23 cellular contexts compared by ENCODE assay signal in the genomic region with DNA sequence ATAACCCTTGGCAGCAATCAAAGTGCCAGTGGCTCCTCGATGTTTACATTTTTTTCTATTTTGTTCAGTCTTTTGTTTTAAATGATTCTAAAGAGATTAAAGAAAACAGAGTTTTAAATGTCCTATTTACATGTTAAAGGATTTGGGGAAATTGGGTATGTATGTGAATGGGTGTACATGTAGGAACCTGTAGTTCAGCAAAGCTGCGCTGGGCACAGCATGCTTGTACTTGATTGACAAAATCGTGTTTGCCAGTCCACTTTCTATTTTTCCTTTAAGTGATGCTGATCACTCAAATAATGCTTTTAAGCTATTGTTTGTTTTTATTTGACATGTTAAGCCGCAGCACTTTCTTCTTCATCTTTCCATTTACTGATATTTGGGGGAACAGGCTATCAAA. TPM values are rescaled to one million over a fixed set of nuclear protein-coding genes. Genes with fewer than 3 reads are reported as not detected.
DNase-seq lines count a peak whose midpoint lies in the region; ATAC-seq, FAIRE-seq and TF ChIP-seq lines count a peak whose summit lies in the region.
"Had no signal": no experiment of that assay in that cellular context is flagged by ENCODE, and none has a peak within 500 bp of the region (broad histone marks: within the 10 kb centered on the region; RNA-seq: fewer than 3 reads in every experiment).

No MANE protein-coding gene starts in this region.

- FAIRE-seq in astrocyte (lab: Jason Lieb, UNC), result peak; percentile 65
- FAIRE-seq in bronchial epithelial cell (lab: Jason Lieb, UNC), result no peak
- peak; percentile 36 for FAIRE-seq in keratinocyte (lab: Jason Lieb, UNC)
- FAIRE-seq: D721Med, GM12891, GM19239 had no signal

- DNase-seq in astrocyte (ENCODE audit: low read depth) (no peak), bronchial epithelial cell (ENCODE audit: low read depth) (peak; percentile 64), epithelial cell of esophagus (ENCODE audit: low read depth) (peak; percentile 61), keratinocyte (ENCODE audit: low read depth, low spot score) (no peak), NCI-H2171 (lab: John Stamatoyannopoulos, UW) (no peak)
- DNase-seq in CD8-positive, alpha-beta T cell, result no peak
- DNase-seq in activated naive CD4-positive, alpha-beta T cell treated with Interleukin-2 at 50 U/mL for 16 hours, result no peak
- DNase-seq: 8988T; ACHN; BE2C; C1 segment of cervical spinal cord; Caco-2; Calu3; CD4-positive, alpha-beta memory T cell; CD4-positive, CD25-positive, alpha-beta regulatory T cell; DMS79 treated with DMSO at 0.1 percent for 48 hours; GF-D8 had no signal

- no peak overlapping the region for H3K4me3 Mint-ChIP-seq in astrocyte (ENCODE audit: unreplicated experiment)
- no peak overlapping the region for H3K4me3 Mint-ChIP-seq in CD8-positive, alpha-beta T cell
- H3K4me3 Mint-ChIP-seq: CD14-positive monocyte; CD4-positive, alpha-beta memory T cell; CD4-positive, CD25-positive, alpha-beta regulatory T cell had no signal

- no peak for TF ChIP-seq CTCF in astrocyte (IDR thresholded peaks at IDR 0.05; ENCODE audit: insufficient read depth, low read depth, low read length)
- TF ChIP-seq CTCF in bronchial epithelial cell (IDR thresholded peaks at IDR 0.05; ENCODE audit: insufficient read depth, low read length, severe bottlenecking), result no peak
- TF ChIP-seq CTCF in epithelial cell of esophagus (IDR thresholded peaks at IDR 0.05; ENCODE audit: insufficient read depth, low read depth, low read length, missing control alignments), result no peak
- TF ChIP-seq CTCF in keratinocyte (optimal IDR thresholded peaks at IDR 0.05 in 1 of 3, IDR thresholded peaks at IDR 0.05 in 1 of 3, conservative IDR thresholded peaks at IDR 0.05 in 1 of 3; ENCODE audit: extremely low read depth in 1 of 3, insufficient read depth in 2 of 3, low read length in 3 of 3), result no peak
- no peak for TF ChIP-seq CTCF in CD8-positive, alpha-beta T cell (IDR thresholded peaks at IDR 0.05)

- no peaks in the 10 kb centered on the region for H3K9me1 ChIP-seq in keratinocyte (ENCODE audit: control insufficient read depth, extremely low read depth, insufficient read depth, low read length)

- peaks cover 40% of the 10 kb centered on the region for H3K36me3 ChIP-seq in astrocyte (ENCODE audit: insufficient read depth, low read length)
- peaks cover 2% of the 10 kb centered on the region for H3K36me3 ChIP-seq in bronchial epithelial cell (ENCODE audit: control insufficient read depth, insufficient read depth, low read length)
- H3K36me3 ChIP-seq in keratinocyte (ENCODE audit: control insufficient read depth in 2 of 2, extremely low read depth in 1 of 2, insufficient read depth in 2 of 2, low read length in 2 of 2), result peaks cover 11 to 15% of the 10 kb centered on the region in 2 experiments
- H3K36me3 ChIP-seq in CD8-positive, alpha-beta T cell (ENCODE audit: insufficient read depth, low read length), result peaks cover 6% of the 10 kb centered on the region

- H2AFZ ChIP-seq in astrocyte (ENCODE audit: low read depth, low read length) (no peak overlapping the region), keratinocyte (ENCODE audit: control insufficient read depth, low read length) (no peak overlapping the region)

- peaks cover 14% of the 10 kb centered on the region for H3K79me2 ChIP-seq in astrocyte (ENCODE audit: insufficient read depth, low read length)
- H3K79me2 ChIP-seq in keratinocyte (ENCODE audit: control insufficient read depth, insufficient read depth, low read length), result no peaks in the 10 kb centered on the region

- no peaks in the 10 kb centered on the region for H4K20me1 ChIP-seq in astrocyte (ENCODE audit: insufficient read depth, low read length)
- no peaks in the 10 kb centered on the region for H4K20me1 ChIP-seq in keratinocyte (ENCODE audit: control insufficient read depth, extremely low read depth, insufficient read depth, low read length)
- H4K20me1 ChIP-seq: BLaER1 had no signal

- no peak for ATAC-seq in HG03045 (IDR thresholded peaks at IDR 0.05; ENCODE audit: unreplicated experiment)
- no peak for ATAC-seq in CD8-positive, alpha-beta T cell

- CTCF ChIA-PET in CD8-positive, alpha-beta T cell (lab: Charles Lee), result no interaction called here

- H3K27ac ChIP-seq in astrocyte (ENCODE audit: low read depth, low read length), result no peak overlapping the region
- H3K27ac ChIP-seq in keratinocyte (ENCODE audit: control insufficient read depth, insufficient read depth, low read length), result no peak overlapping the region
- H3K27ac ChIP-seq in CD8-positive, alpha-beta T cell (ENCODE audit: low read depth, low read length), result no peak overlapping the region
- H3K27ac ChIP-seq: BLaER1 had no signal

- intact Hi-C loops in CD8-positive, alpha-beta T cell (cut with DNase I, micrococcal nuclease), result no loop called here

- H3K4me3 ChIP-seq in astrocyte (ENCODE audit: insufficient read depth, low read depth, low read length) (no peak overlapping the region), bronchial epithelial cell (ENCODE audit: low read depth, low read length) (no peak overlapping the region), epithelial cell of esophagus (ENCODE audit: low read length) (no peak overlapping the region), keratinocyte (ENCODE audit: control insufficient read depth in 2 of 3, extremely low read depth in 1 of 3, insufficient read depth in 2 of 3, low read depth in 1 of 3, low read length in 3 of 3) (no peak overlapping the region)
- H3K4me3 ChIP-seq in CD8-positive, alpha-beta T cell (ENCODE audit: low read depth, low read length), result no peak overlapping the region
- H3K4me3 ChIP-seq: BLaER1 had no signal

- no peak overlapping the region for H3K27ac Mint-ChIP-seq in astrocyte (ENCODE audit: unreplicated experiment)
- no peak overlapping the region for H3K27ac Mint-ChIP-seq in CD8-positive, alpha-beta T cell
- H3K27ac Mint-ChIP-seq: CD14-positive monocyte; CD4-positive, alpha-beta memory T cell; CD4-positive, CD25-positive, alpha-beta regulatory T cell had no signal

- no peaks in the 10 kb centered on the region for H3K9me3 Mint-ChIP-seq in astrocyte (ENCODE audit: unreplicated experiment)
- H3K9me3 Mint-ChIP-seq in CD8-positive, alpha-beta T cell, result peaks cover 5% of the 10 kb centered on the region
- H3K9me3 Mint-ChIP-seq: CD4-positive, alpha-beta memory T cell had no signal

- no peaks in the 10 kb centered on the region for H3K27me3 Mint-ChIP-seq in astrocyte (ENCODE audit: low read depth, unreplicated experiment)
- no peaks in the 10 kb centered on the region for H3K27me3 Mint-ChIP-seq in CD8-positive, alpha-beta T cell (ENCODE audit: low read depth)
- H3K27me3 Mint-ChIP-seq: CD4-positive, alpha-beta memory T cell; CD4-positive, CD25-positive, alpha-beta regulatory T cell had no signal

- dilution Hi-C loops in keratinocyte (cut with MboI; ENCODE audit: extremely low pct_ligation_motif_present, low sequenced_read_pairs), result no loop called here

- peaks cover 10% of the 10 kb centered on the region for H3K4me1 Mint-ChIP-seq in astrocyte (ENCODE audit: low read depth, unreplicated experiment)
- peaks cover 3% of the 10 kb centered on the region for H3K4me1 Mint-ChIP-seq in CD8-positive, alpha-beta T cell (ENCODE audit: low read depth)
- H3K4me1 Mint-ChIP-seq: CD14-positive monocyte had no signal

- H3K36me3 Mint-ChIP-seq in astrocyte (ENCODE audit: low read depth, unreplicated experiment), result peaks cover 6% of the 10 kb centered on the region
- H3K36me3 Mint-ChIP-seq in CD8-positive, alpha-beta T cell, result peaks cover 69% of the 10 kb centered on the region

- H3K9ac ChIP-seq in astrocyte (ENCODE audit: low read length) (no peak overlapping the region), keratinocyte (ENCODE audit: control insufficient read depth, extremely low read depth, insufficient read depth, low read length) (no peak overlapping the region)
- H3K9ac ChIP-seq: BLaER1 had no signal

- H3K4me1 ChIP-seq in astrocyte (ENCODE audit: insufficient read depth, low read length), result peaks cover 8% of the 10 kb centered on the region
- H3K4me1 ChIP-seq in keratinocyte (ENCODE audit: control insufficient read depth, extremely low read depth, insufficient read depth, low read length), result peaks cover 9% of the 10 kb centered on the region
- no peaks in the 10 kb centered on the region for H3K4me1 ChIP-seq in CD8-positive, alpha-beta T cell (ENCODE audit: insufficient read depth, low read length)
- H3K4me1 ChIP-seq: BE2C, BLaER1, Caco-2 had no signal

- POLR2A ChIA-PET in CD8-positive, alpha-beta T cell (lab: Charles Lee), result no interaction called here

- H3K4me2 ChIP-seq in astrocyte (ENCODE audit: low read length) (no peak overlapping the region), keratinocyte (ENCODE audit: control insufficient read depth, extremely low read depth, insufficient read depth, low read depth, low read length) (peak overlapping the region; percentile 7)
- H3K4me2 ChIP-seq: BLaER1 had no signal

- H3K27me3 ChIP-seq in astrocyte (ENCODE audit: insufficient read depth, low read length) (no peaks in the 10 kb centered on the region), bronchial epithelial cell (ENCODE audit: control insufficient read depth, insufficient read depth, low read length) (no peaks in the 10 kb centered on the region), keratinocyte (ENCODE audit: control insufficient read depth, extremely low read depth, insufficient read depth, low read length) (no peaks in the 10 kb centered on the region)
- H3K27me3 ChIP-seq in CD8-positive, alpha-beta T cell (ENCODE audit: insufficient read depth, low read length), result no peaks in the 10 kb centered on the region
- H3K27me3 ChIP-seq: BE2C, BLaER1 had no signal

- no peaks in the 10 kb centered on the region for H3K9me3 ChIP-seq in astrocyte (ENCODE audit: insufficient read depth, low read depth, low read length)
- H3K9me3 ChIP-seq in keratinocyte (ENCODE audit: control insufficient read depth, low read depth, low read length), result no peaks in the 10 kb centered on the region
- H3K9me3 ChIP-seq in CD8-positive, alpha-beta T cell (ENCODE audit: low read length), result no peaks in the 10 kb centered on the region
- H3K9me3 ChIP-seq: BE2C, BLaER1, Caco-2 had no signal

RNA-seq across cellular contexts. Expression of a gene that starts 40.9 kb away (rescaled TPM):
- 36.1 and 38.2 TPM in 2 replicates for total RNA-seq in astrocyte
- total RNA-seq in bronchial epithelial cell, result 6.8 and 7.9 TPM in 2 replicates
- 8.0 to 14.9 TPM (median 9.6 TPM) in 3 replicates for polyA plus RNA-seq in keratinocyte
- polyA plus RNA-seq in keratinocyte (2011; ENCODE audit: low read depth), result 5.2 TPM
- 3.6 and 8.2 TPM in 2 replicates for polyA plus RNA-seq in keratinocyte (2011; cell fraction: cytosol; rRNA removed)
- 13.8 and 18.7 TPM in 2 replicates for polyA plus RNA-seq in keratinocyte (2011; cell fraction: nucleus; rRNA removed)
- 6.0 and 8.2 TPM in 2 replicates for polyA plus RNA-seq in keratinocyte (2012; ENCODE audit: low replicate concordance)
- 4.7 to 20.9 TPM (median 11.0 TPM) in 3 replicates for polyA minus RNA-seq in keratinocyte
- 17.3 TPM for polyA minus RNA-seq in keratinocyte (2011; cell fraction: cytosol; rRNA and poly(A)+ RNA removed)
- 22.5 and 31.3 TPM in 2 replicates for polyA minus RNA-seq in keratinocyte (2011; cell fraction: nucleus; rRNA and poly(A)+ RNA removed)
- total RNA-seq in CD8-positive, alpha-beta T cell, result 10 to 100 TPM; 62.0 to 66.4 TPM

Comparison
In these comparisons a context has a peak if more than half of its experiments do, and no peak if none do; other contexts are left out.
1. DNase-seq: peak in bronchial epithelial cell (single experiment) and epithelial cell of esophagus (single experiment); none in astrocyte (single experiment), keratinocyte (single experiment), NCI-H2171 (single experiment), CD8-positive, alpha-beta T cell (0 of 7) and activated naive CD4-positive, alpha-beta T cell treated with Interleukin-2 at 50 U/mL for 16 hours (single experiment).